9 cellular contexts compared by ENCODE assay signal in the genomic region with DNA sequence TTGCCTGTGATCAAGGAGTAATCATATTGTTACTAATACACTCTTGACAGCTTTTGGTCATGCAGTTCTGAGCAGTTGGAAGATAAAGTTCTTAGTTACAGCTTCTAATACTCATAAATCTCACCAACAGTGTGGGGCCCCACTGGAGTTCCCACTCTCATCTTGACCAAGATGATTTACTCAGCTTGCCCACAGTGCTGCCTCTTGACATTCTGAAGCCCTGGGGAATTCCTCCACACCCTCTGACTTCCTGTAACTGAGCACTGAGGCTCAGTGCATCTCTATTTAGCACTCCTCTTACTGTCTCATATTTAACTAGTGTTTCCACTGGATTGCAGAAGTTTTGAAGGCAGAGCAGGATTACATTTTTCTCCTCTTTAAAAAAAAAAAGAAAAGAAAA. TPM values are rescaled to one million over a fixed set of nuclear protein-coding genes. Genes with fewer than 3 reads are reported as not detected.
DNase-seq lines count a peak whose midpoint lies in the region; ATAC-seq and TF ChIP-seq lines count a peak whose summit lies in the region.
"Had no signal": no experiment of that assay in that cellular context is flagged by ENCODE, and none has a peak within 500 bp of the region (broad histone marks: within the 10 kb centered on the region; RNA-seq: fewer than 3 reads in every experiment).

No MANE protein-coding gene starts in this region.

- H3K4me3 Mint-ChIP-seq in Caco-2 (ENCODE audit: unreplicated experiment): no peak overlapping the region

- peak overlapping the region; percentile 3 for H2AFZ ChIP-seq in IMR-90 (replicated peaks; ENCODE audit: low read length, poor library complexity)

- peaks cover 0 to 41% of the 10 kb centered on the region in 2 experiments for H3K79me1 ChIP-seq in IMR-90 (ENCODE audit: low read depth in 1 of 2, low read length in 2 of 2)

- ATAC-seq in GM21381 (IDR thresholded peaks at IDR 0.05; ENCODE audit: unreplicated experiment): peak; percentile 56
- peak; percentile 15; the same call in 1 of the 2 replicates for ATAC-seq in IMR-90 (ENCODE audit: low read depth)
- no peak for ATAC-seq in sciatic nerve

- no peak for TF ChIP-seq POLR2A in IMR-90 (IDR thresholded peaks at IDR 0.05; ENCODE audit: low read depth, low read length)

- H4K91ac ChIP-seq in IMR-90 (ENCODE audit: insufficient read depth, low read depth, low read length): no peak overlapping the region

- H2AK5ac ChIP-seq in IMR-90 (ENCODE audit: low read depth, low read length): no peak overlapping the region

- H3K4me1 ChIP-seq in IMR-90 (ENCODE audit: control insufficient read depth, insufficient read depth, low read length) (peaks cover 9% of the 10 kb centered on the region), Caco-2 (peaks cover 5% of the 10 kb centered on the region; the same call in 1 of the 2 replicates)

- no TSS peak for BruUV-seq in IMR-90 (replicated peaks; lab: Mats Ljungman, UMichigan)
- BruUV-seq in Caco-2 (replicated peaks; lab: Mats Ljungman, UMichigan): no TSS peak

- DNase-seq in Daoy (ENCODE audit: low read depth) (peak; percentile 72), IMR-90 (peak; percentile 83), sciatic nerve (ENCODE audit: low spot score) (peak; percentile 72), Caco-2 (no peak), H7 (no peak)
- peak; percentile 56 to 66 for DNase-seq in activated CD4-positive, alpha-beta T cell treated with anti-CD3 and anti-CD28 coated beads for 24 hours (ENCODE audit: low read depth in 2 of 2)
- peak; percentile 59 for DNase-seq in effector CD4-positive, alpha-beta T cell

- intact Hi-C loops in IMR-90 (cut with micrococcal nuclease): loop anchor here (10.0 kb wide), 2 partner anchors 782 to 862 kb away; no protein-coding TSS in a partner anchor
- intact Hi-C loops in sciatic nerve (cut with DNase I): no loop called here
- intact Hi-C loops in Caco-2 (cut with micrococcal nuclease; ENCODE audit: unreplicated experiment): no loop called here

- H4K20me1 ChIP-seq in IMR-90 (ENCODE audit: insufficient read depth, low read length): peaks cover under 1% of the 10 kb centered on the region; the same call in 1 of the 2 replicates

- no peak for TF ChIP-seq CTCF in IMR-90 (conservative IDR thresholded peaks at IDR 0.05; ENCODE audit: low read depth, low read length)
- TF ChIP-seq CTCF in Caco-2 (IDR thresholded peaks at IDR 0.05; ENCODE audit: insufficient read depth in 1 of 2, low read depth in 1 of 2, low read length in 1 of 2, severe bottlenecking in 1 of 2, unreplicated experiment in 1 of 2): no peak

- H3K4me2 ChIP-seq in IMR-90 (ENCODE audit: low read depth, low read length): peak overlapping the region; percentile 21; the same call in 1 of the 2 replicates

- H3K27ac Mint-ChIP-seq in Caco-2 (ENCODE audit: unreplicated experiment): no peak overlapping the region

- H3K27ac ChIP-seq in IMR-90 (ENCODE audit: insufficient read depth, low read length): 0 out of 2 replicates have a peak overlapping the region, but pooled peaks have one; percentile 21
- H3K27ac ChIP-seq: VCaP had no signal

- H3K9me3 Mint-ChIP-seq in Caco-2 (ENCODE audit: unreplicated experiment): no peaks in the 10 kb centered on the region

- peak overlapping the region in 1 of 2 experiments; percentile 39; a peak in 1 of 4 replicates for H4K8ac ChIP-seq in IMR-90 (ENCODE audit: low read depth in 2 of 2, low read length in 2 of 2)

- no peak overlapping the region; the same call in 1 of the 2 replicates for H3K14ac ChIP-seq in IMR-90 (replicated peaks; ENCODE audit: low read depth, low read length)

- in situ Hi-C loops in IMR-90 (cut with MboI; ENCODE audit: low sequenced_read_pairs): no loop called here

- H2BK15ac ChIP-seq in IMR-90 (ENCODE audit: low read depth, low read length): no peak overlapping the region

- no peaks in the 10 kb centered on the region for H3K9me3 ChIP-seq in IMR-90 (ENCODE audit: control insufficient read depth, insufficient read depth, low read length)
- no peaks in the 10 kb centered on the region for H3K9me3 ChIP-seq in Caco-2

- H3K9ac ChIP-seq in IMR-90 (ENCODE audit: low read depth, low read length): no peak overlapping the region

- no peaks in the 10 kb centered on the region for H3K27me3 Mint-ChIP-seq in Caco-2 (ENCODE audit: insufficient read depth, unreplicated experiment)

- dilution Hi-C loops in IMR-90 (cut with HindIII; ENCODE audit: low sequenced_read_pairs, unreplicated experiment): no loop called here

- H3K36me3 ChIP-seq in IMR-90 (ENCODE audit: control insufficient read depth, insufficient read depth, low read length) (peaks cover 1% of the 10 kb centered on the region; the same call in 1 of the 2 replicates), Caco-2 (ENCODE audit: control insufficient read depth, insufficient read depth, low read length) (no peaks in the 10 kb centered on the region), H7 (replicated peaks; ENCODE audit: control insufficient read depth, insufficient read depth, low read length) (no peaks in the 10 kb centered on the region)

- 0 out of 2 replicates have a peak overlapping the region, but pooled peaks have one; percentile 39 for H2BK120ac ChIP-seq in IMR-90 (ENCODE audit: low read depth, low read length)

- peak overlapping the region; percentile 73 for H2BK5ac ChIP-seq in IMR-90 (ENCODE audit: low read depth, low read length, poor library complexity, severe bottlenecking)

- H3K4me3 ChIP-seq in IMR-90 (ENCODE audit: insufficient read depth, low read depth, low read length) (no peak overlapping the region), Caco-2 (ENCODE audit: low read depth, low read length) (no peak overlapping the region), H7 (ENCODE audit: insufficient read depth, low read depth, low read length) (no peak overlapping the region)

- H3K56ac ChIP-seq in IMR-90 (ENCODE audit: extremely low read depth, insufficient read depth, low read length): no peak overlapping the region; the same call in 1 of the 2 replicates

- POLR2A ChIA-PET in IMR-90 (lab: Charles Lee; ENCODE audit: unreplicated experiment): no interaction called here
- POLR2A ChIA-PET in Caco-2 (lab: Charles Lee): no interaction called here

- peaks cover 24% of the 10 kb centered on the region for H3K4me1 Mint-ChIP-seq in Caco-2 (ENCODE audit: low read depth, unreplicated experiment)

- H4K5ac ChIP-seq in IMR-90 (ENCODE audit: low read depth, low read length): no peak overlapping the region

- no peak overlapping the region for H2BK20ac ChIP-seq in IMR-90 (ENCODE audit: low read depth, low read length)

- peak overlapping the region; percentile 6; the same call in 1 of the 2 replicates for H3K23ac ChIP-seq in IMR-90 (ENCODE audit: low read depth, low read length)

- no peaks in the 10 kb centered on the region for H3K27me3 ChIP-seq in IMR-90 (ENCODE audit: control insufficient read depth, insufficient read depth, low read length)
- H3K27me3 ChIP-seq in Caco-2 (replicated peaks; ENCODE audit: control insufficient read depth, insufficient read depth, low read length): no peaks in the 10 kb centered on the region
- no peaks in the 10 kb centered on the region for H3K27me3 ChIP-seq in H7 (ENCODE audit: control insufficient read depth, insufficient read depth, low read length)

- CTCF ChIA-PET in IMR-90 (lab: Yijun Ruan, JAX) (no interaction called here), Caco-2 (lab: Charles Lee) (no interaction called here)

- H3K18ac ChIP-seq in IMR-90 (ENCODE audit: low read depth, low read length): no peak overlapping the region; the same call in 1 of the 2 replicates

- H3K36me3 Mint-ChIP-seq in Caco-2 (ENCODE audit: insufficient read depth, unreplicated experiment): no peaks in the 10 kb centered on the region

- H3K9me1 ChIP-seq in IMR-90 (ENCODE audit: insufficient read depth, low read length): peaks cover 7% of the 10 kb centered on the region

- H2AK9ac ChIP-seq in IMR-90 (replicated peaks; ENCODE audit: low read depth, low read length, poor library complexity): no peak overlapping the region

- no peak overlapping the region for H3K4ac ChIP-seq in IMR-90 (ENCODE audit: low read depth, low read length)

- no peak for TF ChIP-seq RAD21 in IMR-90 (IDR thresholded peaks at IDR 0.05; ENCODE audit: low read length)

TF ChIP-seq in IMR-90, 13 proteins besides CTCF, POLR2A, EP300 and RAD21 (continues in another document):
- TF ChIP-seq BHLHE40 (IDR thresholded peaks at IDR 0.05; ENCODE audit: low read depth, low read length) (no peak), CEBPB (IDR thresholded peaks at IDR 0.05; ENCODE audit: low read depth, low read length) (no peak), NFE2L2 (IDR thresholded peaks at IDR 0.05; ENCODE audit: low read depth, low read length) (no peak), SMC3 (IDR thresholded peaks at IDR 0.05; ENCODE audit: low read depth, low read length) (no peak)

RNA-seq across cellular contexts. Expression of a gene that starts 1.9 kb away (rescaled TPM):
- total RNA-seq in Daoy (2014; rRNA removed; shearing (Covaris generic)): 31.6 and 36.2 TPM in 2 replicates
- total RNA-seq in IMR-90 (2012; rRNA removed) (98.8 and 126 TPM in 2 replicates), sciatic nerve (116 TPM), Caco-2 (2022) (31.2 and 32.1 TPM in 2 replicates)
- polyA plus RNA-seq in IMR-90 (2012; rRNA removed): 68.7 and 76.4 TPM in 2 replicates
- polyA plus RNA-seq in IMR-90 (2012; cell fraction: cytosol; rRNA removed): 25.4 and 55.0 TPM in 2 replicates
- polyA plus RNA-seq in IMR-90 (2012; cell fraction: nucleus; rRNA removed; ENCODE audit: low replicate concordance): 14.4 and 22.8 TPM in 2 replicates
- total RNA-seq in H7 (2014; rRNA removed; shearing (Covaris generic)): 19.0 and 20.9 TPM in 2 replicates

RNA-seq across cellular contexts. Expression of a gene that starts 2.6 kb away (rescaled TPM):
- 59.1 and 71.0 TPM in 2 replicates for total RNA-seq in Daoy (2014; rRNA removed; shearing (Covaris generic))
- 64.3 and 77.2 TPM in 2 replicates for total RNA-seq in IMR-90 (2012; rRNA removed)
- polyA plus RNA-seq in IMR-90 (2012; rRNA removed): 42.6 and 51.8 TPM in 2 replicates
- polyA plus RNA-seq in IMR-90 (2012; cell fraction: cytosol; rRNA removed): 9.2 and 15.1 TPM in 2 replicates
- 11.2 and 75.3 TPM in 2 replicates for polyA plus RNA-seq in IMR-90 (2012; cell fraction: nucleus; rRNA removed; ENCODE audit: low replicate concordance)
- total RNA-seq in sciatic nerve: 52.8 TPM
- total RNA-seq in Caco-2 (2022): 45.7 and 49.6 TPM in 2 replicates
- 81.2 and 94.7 TPM in 2 replicates for total RNA-seq in H7 (2014; rRNA removed; shearing (Covaris generic))

RNA-seq across cellular contexts. Expression of a gene that starts 30.7 kb away (rescaled TPM):
- total RNA-seq in Daoy (2014; rRNA removed; shearing (Covaris generic)): 11.0 and 19.3 TPM in 2 replicates
- total RNA-seq in IMR-90 (2012; rRNA removed) (39.1 and 57.5 TPM in 2 replicates), sciatic nerve (43.3 TPM), Caco-2 (2022) (30.2 and 35.0 TPM in 2 replicates)
- polyA plus RNA-seq in IMR-90 (2012; rRNA removed): 9.5 and 12.4 TPM in 2 replicates
- 1.9 and 2.2 TPM in 2 replicates for polyA plus RNA-seq in IMR-90 (2012; cell fraction: cytosol; rRNA removed)
- 3.2 and 16.3 TPM in 2 replicates for polyA plus RNA-seq in IMR-90 (2012; cell fraction: nucleus; rRNA removed; ENCODE audit: low replicate concordance)
- 8.9 and 15.3 TPM in 2 replicates for total RNA-seq in H7 (2014; rRNA removed; shearing (Covaris generic))

RNA-seq across cellular contexts. Expression of a gene that starts 39.6 kb away (rescaled TPM):
- not detected in 2 replicates for total RNA-seq in Daoy (2014; rRNA removed; shearing (Covaris generic))
- total RNA-seq in IMR-90 (2012; rRNA removed) (not detected in 2 replicates), sciatic nerve (0.09 TPM), Caco-2 (2022) (not detected in 2 replicates)
- polyA plus RNA-seq in IMR-90 (2012; rRNA removed): not detected in 2 replicates
- not detected in 2 replicates for polyA plus RNA-seq in IMR-90 (2012; cell fraction: cytosol; rRNA removed)
- not detected in 2 replicates for polyA plus RNA-seq in IMR-90 (2012; cell fraction: nucleus; rRNA removed; ENCODE audit: low replicate concordance)
- total RNA-seq in H7 (2014; rRNA removed; shearing (Covaris generic)): not detected in 2 replicates

Comparison
In these comparisons a context has a peak if more than half of its experiments do, and no peak if none do; other contexts are left out.
1. DNase-seq: peak in Daoy (single experiment), IMR-90 (single experiment), activated CD4-positive, alpha-beta T cell treated with anti-CD3 and anti-CD28 coated beads for 24 hours (2 of 2), effector CD4-positive, alpha-beta T cell (single experiment) and sciatic nerve (single experiment); none in Caco-2 (0 of 2) and H7 (single experiment).